10 cellular contexts compared by ENCODE assay signal in genomic region chr5:39519566-39520231, GRCh38.
DNase-seq lines count a peak whose midpoint lies in the region; ATAC-seq and TF ChIP-seq lines count a peak whose summit lies in the region.
"Had no signal": no experiment of that assay in that cellular context is flagged by ENCODE, and none has a peak within 500 bp of the region (broad histone marks: within the 10 kb centered on the region; RNA-seq: fewer than 3 reads in every experiment).

No MANE protein-coding gene starts in this region.

- TF ChIP-seq POLR2A in gastroesophageal sphincter (IDR thresholded peaks at IDR 0.05) = no peak

- H3K27me3 ChIP-seq in SJCRH30 (no peaks in the 10 kb centered on the region), gastroesophageal sphincter (no peaks in the 10 kb centered on the region), parathyroid adenoma (ENCODE audit: control insufficient read depth, insufficient read depth, low read length) (no peaks in the 10 kb centered on the region)
- H3K27me3 ChIP-seq: ovary had no signal

- TF ChIP-seq CTCF in AG10803 (conservative IDR thresholded peaks at IDR 0.05; ENCODE audit: low read length) = no peak
- no peak for TF ChIP-seq CTCF in gastroesophageal sphincter (IDR thresholded peaks at IDR 0.05)
- TF ChIP-seq CTCF in parathyroid adenoma (IDR thresholded peaks at IDR 0.05) = no peak

- ATAC-seq in gastroesophageal sphincter (peak; percentile 84), GM18907 (IDR thresholded peaks at IDR 0.05; ENCODE audit: unreplicated experiment) (no peak)
- ATAC-seq: PC-3 had no signal

- H3K79me2 ChIP-seq in parathyroid adenoma = no peaks in the 10 kb centered on the region

- 7 to 39% methylated on average over 3 of the region's 3 CpGs for WGBS in gastroesophageal sphincter (ENCODE audit: low coverage in 1 of 2), 2 donors

- no peak overlapping the region for H2AFZ ChIP-seq in parathyroid adenoma

- H3K27ac ChIP-seq in SJCRH30 = peak overlapping the region; percentile 66
- H3K27ac ChIP-seq in gastroesophageal sphincter = peak overlapping the region; percentile 53 to 68 (median 65)
- H3K27ac ChIP-seq in parathyroid adenoma = peak overlapping the region; percentile 31
- H3K27ac ChIP-seq: ovary had no signal

- H3K9me3 ChIP-seq in SJCRH30 (replicated peaks) (no peaks in the 10 kb centered on the region), gastroesophageal sphincter (no peaks in the 10 kb centered on the region), parathyroid adenoma (ENCODE audit: control insufficient read depth, low read length) (no peaks in the 10 kb centered on the region)
- H3K9me3 ChIP-seq: ovary had no signal

- no peak for TF ChIP-seq EP300 in gastroesophageal sphincter (IDR thresholded peaks at IDR 0.05)

- H3K4me2 ChIP-seq in parathyroid adenoma (ENCODE audit: low read length) = peak overlapping the region; percentile 11

- peaks cover 41% of the 10 kb centered on the region for H3K4me1 ChIP-seq in SJCRH30
- H3K4me1 ChIP-seq in gastroesophageal sphincter = peaks cover 12 to 33% (median 16%) of the 10 kb centered on the region in 3 donors
- no peaks in the 10 kb centered on the region for H3K4me1 ChIP-seq in parathyroid adenoma

- H3K9ac ChIP-seq in parathyroid adenoma = no peak overlapping the region

- H3K36me3 ChIP-seq in SJCRH30 (no peaks in the 10 kb centered on the region), gastroesophageal sphincter (no peaks in the 10 kb centered on the region), parathyroid adenoma (ENCODE audit: control insufficient read depth, insufficient read depth, low read length) (no peaks in the 10 kb centered on the region)
- H3K36me3 ChIP-seq: ovary had no signal

- H3K4me3 ChIP-seq in AG10803 (ENCODE audit: low read length) (0 out of 2 replicates have a peak overlapping the region, but pooled peaks have one; percentile 7), SJCRH30 (peak overlapping the region; percentile 46), gastroesophageal sphincter (no peak overlapping the region), parathyroid adenoma (ENCODE audit: low read depth, low read length) (no peak overlapping the region)
- H3K4me3 ChIP-seq: ovary had no signal

- DNase-seq in AG10803 (ENCODE audit: low read depth) = peak; percentile 93
- peak in 1 of 2 experiments; percentile 43 for DNase-seq in SJCRH30
- no peak for DNase-seq in stimulated activated CD4-positive, alpha-beta T cell treated with anti-CD3 and anti-CD28 coated beads, Interleukin-1b, Interleukin-23, amount 100 ng/mL, for 48 hours
- DNase-seq in KG1 (lab: John Stamatoyannopoulos, UW) = no peak
- DNase-seq in CD1c-positive myeloid dendritic cell (ENCODE audit: extremely low spot score) = no peak
- DNase-seq: ovary had no signal

Comparison
In these comparisons a context has a peak if more than half of its experiments do, and no peak if none do; other contexts are left out.
1. H3K4me3 ChIP-seq: peak in AG10803 (single experiment) and SJCRH30 (single experiment); none in gastroesophageal sphincter (0 of 2) and parathyroid adenoma (single experiment).
2. Peak in every context shown above with its lines, with median percentiles within 50 percentile points of each other: H3K27ac ChIP-seq.